20 cellular contexts compared by ENCODE assay signal in genomic region chr12:91215940-91216454, GRCh38. TPM values are rescaled to one million over a fixed set of nuclear protein-coding genes. Genes with fewer than 3 reads are reported as not detected.
DNase-seq lines count a peak whose midpoint lies in the region; ATAC-seq and TF ChIP-seq lines count a peak whose summit lies in the region.
"Had no signal": no experiment of that assay in that cellular context is flagged by ENCODE, and none has a peak within 500 bp of the region (broad histone marks: within the 10 kb centered on the region; RNA-seq: fewer than 3 reads in every experiment).

No MANE protein-coding gene starts in this region.

- no peaks in the 10 kb centered on the region for H4K20me1 ChIP-seq in SK-N-SH (ENCODE audit: insufficient read depth)

- H3K79me2 ChIP-seq in SK-N-SH (ENCODE audit: insufficient read depth) = no peaks in the 10 kb centered on the region; the same call in 1 of the 2 replicates

- H3K4me2 ChIP-seq in SK-N-SH = no peak overlapping the region
- H3K4me2 ChIP-seq: KMS-11 had no signal

- 58% methylated on average over 3 of the region's 3 CpGs for WGBS in SK-N-SH (ENCODE audit: low lambda C conversion rate)
- WGBS in tibial nerve, 2 donors = 38 to 49% methylated on average over 3 of the region's 3 CpGs

- no peak for TF ChIP-seq POLR2A in tibial nerve (IDR thresholded peaks at IDR 0.05)

- peaks cover 7% of the 10 kb centered on the region for H3F3A ChIP-seq in SK-N-SH (replicated peaks; ENCODE audit: insufficient read depth)

- ATAC-seq in SK-N-SH treated with all-trans-retinoic acid at 6 μM for 48 hours = no peak
- ATAC-seq in HG03342 (IDR thresholded peaks at IDR 0.05; ENCODE audit: unreplicated experiment) = no peak
- ATAC-seq: activated CD4-positive, CD25-positive, alpha-beta regulatory T cell treated with anti-CD3 and anti-CD28 coated beads, Interleukin-2, amount 50 U/mL, for 24 hours; activated CD8-positive, alpha-beta memory T cell treated with anti-CD3 and anti-CD28 coated beads, Interleukin-2, amount 10 ng/mL, durations not matched to agents 7 days and 5 days; natural killer cell; T-helper 17 cell had no signal

- no peak for TF ChIP-seq CTCF in SK-N-SH (IDR thresholded peaks at IDR 0.05)
- no peak for TF ChIP-seq CTCF in epithelial cell of proximal tubule (conservative IDR thresholded peaks at IDR 0.05; ENCODE audit: low read depth, low read length)
- no peak for TF ChIP-seq CTCF in kidney epithelial cell (IDR thresholded peaks at IDR 0.05; ENCODE audit: insufficient read depth, low read length, poor library complexity, severe bottlenecking)
- no peak for TF ChIP-seq CTCF in tibial nerve (IDR thresholded peaks at IDR 0.05)

- H3K9me2 ChIP-seq in SK-N-SH = no peaks in the 10 kb centered on the region

- no peak for TF ChIP-seq RAD21 in SK-N-SH (IDR thresholded peaks at IDR 0.05; ENCODE audit: low read length)

- no peak overlapping the region for H3K9ac ChIP-seq in SK-N-SH
- H3K9ac ChIP-seq: KMS-11 had no signal

- POLR2A ChIA-PET in SK-N-SH (lab: Yijun Ruan, JAX) = no interaction called here

- H3K36me3 ChIP-seq in SK-N-SH (replicated peaks in 1 of 2; ENCODE audit: control insufficient read depth in 1 of 2, insufficient read depth in 2 of 2, low read length in 1 of 2) = no peaks in the 10 kb centered on the region
- no peaks in the 10 kb centered on the region for H3K36me3 ChIP-seq in kidney epithelial cell (ENCODE audit: control insufficient read depth, insufficient read depth, low read length)
- no peaks in the 10 kb centered on the region for H3K36me3 ChIP-seq in tibial nerve
- H3K36me3 ChIP-seq: esophagus muscularis mucosa, tibial artery had no signal

- peak overlapping the region in 1 of 2 experiments; percentile 11; a peak in 1 of 4 replicates for H3K27ac ChIP-seq in SK-N-SH (ENCODE audit: low read depth in 2 of 2, low read length in 1 of 2)
- H3K27ac ChIP-seq in tibial nerve = peak overlapping the region in 2 of 4 donors; percentile 52 to 69
- H3K27ac ChIP-seq: 22Rv1, dorsolateral prefrontal cortex, KMS-11, tibial artery had no signal

- CTCF ChIA-PET in SK-N-SH (lab: Yijun Ruan, JAX) = interaction anchor here (0.6 kb wide), 1 partner anchor 1230 kb away, joined by 3 read pairs; no protein-coding TSS in a partner anchor

- peak overlapping the region; percentile 37; the same call in 1 of the 2 replicates for H2AFZ ChIP-seq in SK-N-SH (ENCODE audit: low read depth)

- TF ChIP-seq EP300 in SK-N-SH (IDR thresholded peaks at IDR 0.05; ENCODE audit: borderline replicate concordance in 1 of 2, low read depth in 1 of 2, low read length in 1 of 2) = no peak
- peak in 1 of 2 donors; percentile 52 for TF ChIP-seq EP300 in tibial nerve (IDR thresholded peaks at IDR 0.05)

- no peaks in the 10 kb centered on the region for H3K27me3 ChIP-seq in SK-N-SH (ENCODE audit: insufficient read depth)
- H3K27me3 ChIP-seq in kidney epithelial cell (ENCODE audit: control insufficient read depth, insufficient read depth, low read length) = no peaks in the 10 kb centered on the region
- H3K27me3 ChIP-seq in tibial nerve = no peaks in the 10 kb centered on the region
- H3K27me3 ChIP-seq: esophagus muscularis mucosa, tibial artery had no signal

- H3K4me1 ChIP-seq in SK-N-SH (ENCODE audit: control insufficient read depth in 1 of 2, insufficient read depth in 2 of 2, low read depth in 1 of 2, low read length in 1 of 2) = no peaks in the 10 kb centered on the region
- H3K4me1 ChIP-seq in tibial nerve = peaks cover 0 to 3% (median 0%) of the 10 kb centered on the region in 4 donors
- H3K4me1 ChIP-seq: esophagus muscularis mucosa, tibial artery had no signal

- H3K9me3 ChIP-seq in SK-N-SH (no peaks in the 10 kb centered on the region), tibial nerve (no peaks in the 10 kb centered on the region)
- H3K9me3 ChIP-seq: esophagus muscularis mucosa, tibial artery had no signal

- no peak overlapping the region for H3K4me3 ChIP-seq in SK-N-SH (ENCODE audit: low read depth in 2 of 2, low read length in 1 of 2)
- no peak overlapping the region for H3K4me3 ChIP-seq in epithelial cell of proximal tubule (ENCODE audit: low read depth, low read length)
- no peak overlapping the region for H3K4me3 ChIP-seq in kidney epithelial cell (ENCODE audit: low read depth, low read length)
- no peak overlapping the region for H3K4me3 ChIP-seq in tibial nerve
- H3K4me3 ChIP-seq: dorsolateral prefrontal cortex, esophagus muscularis mucosa, tibial artery had no signal

- DNase-seq in SK-N-SH (no peak), epithelial cell of proximal tubule (ENCODE audit: low read depth) (peak; percentile 100), kidney epithelial cell (ENCODE audit: low read depth) (peak; percentile 99), tibial nerve (ENCODE audit: low spot score in 2 of 2) (peak; percentile 14 to 20), RKO (ENCODE audit: low spot score) (no peak)
- DNase-seq in activated effector memory CD4-positive, alpha-beta T cell treated with Interleukin-2 at 50 U/mL for 16 hours = no peak
- DNase-seq: activated CD8-positive, alpha-beta memory T cell treated with anti-CD3 and anti-CD28 coated beads, Interleukin-2, amount 10 ng/mL, durations not matched to agents 7 days and 5 days; activated gamma-delta T cell; dorsolateral prefrontal cortex; natural killer cell; NCI-H1105 treated with DMSO at 0.1 percent for 48 hours; stimulated activated CD4-positive, alpha-beta T cell treated with anti-CD3 and anti-CD28 coated beads, Interleukin-4, amount 100 ng/mL, for 24 hours; T-helper 17 cell had no signal

TF ChIP-seq in SK-N-SH, 30 proteins besides CTCF, POLR2A, EP300 and RAD21 (continues in another document):
- TF ChIP-seq ELF1 (IDR thresholded peaks at IDR 0.05) (no peak), GABPA (IDR thresholded peaks at IDR 0.05; ENCODE audit: low read depth) (no peak), MEF2A (IDR thresholded peaks at IDR 0.05; ENCODE audit: borderline replicate concordance, low read depth) (no peak), EZH2phosphoT487 (IDR thresholded peaks at IDR 0.05; ENCODE audit: borderline replicate concordance, low read depth) (no peak), ZBTB33 (IDR thresholded peaks at IDR 0.05; ENCODE audit: borderline replicate concordance, low read depth) (no peak), CHD2 (IDR thresholded peaks at IDR 0.05; ENCODE audit: low read length, partially characterized antibody) (no peak), FOXJ3 (CRISPR knock-in tag; IDR thresholded peaks at IDR 0.05) (no peak), MXI1 (IDR thresholded peaks at IDR 0.05; ENCODE audit: low read depth, low read length) (no peak), TCF12 (IDR thresholded peaks at IDR 0.05) (no peak)

TF ChIP-seq in SK-N-SH treated with all-trans-retinoic acid at 6 μM for 48 hours, 23 proteins besides CTCF, POLR2A, EP300 and RAD21:
- TF ChIP-seq CSRNP3 (CRISPR knock-in tag; IDR thresholded peaks at IDR 0.05) = no peak
- no peak for TF ChIP-seq PPARA (CRISPR knock-in tag; IDR thresholded peaks at IDR 0.05; ENCODE audit: borderline replicate concordance)
- no peak for TF ChIP-seq GLIS3 (CRISPR knock-in tag; IDR thresholded peaks at IDR 0.05)
- TF ChIP-seq ZNF70 (CRISPR knock-in tag; IDR thresholded peaks at IDR 0.05) = no peak
- TF ChIP-seq ISL1 (CRISPR knock-in tag; IDR thresholded peaks at IDR 0.05) = no peak
- no peak for TF ChIP-seq BACH2 (CRISPR knock-in tag; IDR thresholded peaks at IDR 0.05; ENCODE audit: borderline replicate concordance)
- no peak for TF ChIP-seq SNAI2 (CRISPR knock-in tag; IDR thresholded peaks at IDR 0.05)
- no peak for TF ChIP-seq TSHZ2 (CRISPR knock-in tag; IDR thresholded peaks at IDR 0.05)
- no peak for TF ChIP-seq RARB (CRISPR knock-in tag; IDR thresholded peaks at IDR 0.05)
- TF ChIP-seq ZNF565 (CRISPR knock-in tag; conservative IDR thresholded peaks at IDR 0.05; ENCODE audit: low read depth) = no peak
- no peak for TF ChIP-seq OSR1 (CRISPR knock-in tag; IDR thresholded peaks at IDR 0.05)
- TF ChIP-seq ZFP30 (CRISPR knock-in tag; IDR thresholded peaks at IDR 0.05) = no peak
- no peak for TF ChIP-seq ZC3H10 (CRISPR knock-in tag; IDR thresholded peaks at IDR 0.05)

RNA-seq across cellular contexts. Expression of gene DCN, which starts 33.4 kb away (rescaled TPM):
- 5.5 and 8.9 TPM in 2 replicates for polyA plus RNA-seq in SK-N-SH (2012; rRNA removed)
- polyA plus RNA-seq in SK-N-SH (2012; cell fraction: cytosol; rRNA removed) = 5.9 and 7.0 TPM in 2 replicates
- polyA plus RNA-seq in SK-N-SH (2012; cell fraction: nucleus; rRNA removed) = 3.5 and 7.3 TPM in 2 replicates
- total RNA-seq in epithelial cell of proximal tubule = 1.6 and 12.5 TPM in 2 replicates
- total RNA-seq in kidney epithelial cell = 2.9 and 3.1 TPM in 2 replicates
- 1,000 to 10,000 TPM; 1,578 to 4,304 (median 2,586) TPM for total RNA-seq in tibial nerve
- total RNA-seq: activated CD8-positive, alpha-beta memory T cell treated with anti-CD3 and anti-CD28 coated beads, Interleukin-2, amount 10 ng/mL, durations not matched to agents 7 days and 5 days; T-helper 17 cell had no signal

Comparison
In these comparisons a context has a peak if more than half of its experiments do, and no peak if none do; other contexts are left out.
1. DNase-seq: peak in epithelial cell of proximal tubule (single experiment), kidney epithelial cell (single experiment) and tibial nerve (2 of 2); none in SK-N-SH (single experiment), RKO (single experiment) and activated effector memory CD4-positive, alpha-beta T cell treated with Interleukin-2 at 50 U/mL for 16 hours (single experiment).
2. RNA of gene DCN, which starts 33.4 kb away (total RNA-seq): 1,578 to 4,304 TPM in tibial nerve; 1.6 to 12.5 TPM in epithelial cell of proximal tubule and 2.9 to 3.1 TPM in kidney epithelial cell; every median in the first group is over 100 times any median in the second.